Comparison of ENCODE assay signal across 26 cellular contexts in the genomic region with DNA sequence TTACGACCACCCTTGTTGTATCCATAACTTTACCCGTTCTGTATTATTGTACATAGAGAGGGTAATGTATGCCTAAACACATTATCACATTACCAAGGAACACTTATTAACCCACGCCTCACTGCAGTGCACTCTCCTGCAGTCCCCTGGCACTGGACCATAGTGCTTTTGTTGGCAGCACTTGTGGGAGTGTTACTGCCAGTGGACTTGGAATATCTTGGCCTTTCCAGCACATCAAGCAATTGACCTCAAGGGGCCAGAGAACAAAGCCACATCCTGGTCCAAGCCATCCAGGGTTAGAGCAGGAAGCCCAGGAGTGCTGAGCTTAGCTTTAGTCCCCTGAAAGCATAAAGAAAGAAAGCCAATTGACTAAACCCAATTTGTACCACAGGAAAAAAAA.
"Had no signal": no experiment of that assay in that cellular context is flagged by ENCODE, and none has a peak within 500 bp of the region (broad histone marks: within the 10 kb centered on the region; RNA-seq: fewer than 3 reads in every experiment).

No MANE protein-coding gene starts in this region.

- H3K27ac ChIP-seq: esophagus squamous epithelium, hepatocyte, ovary, transverse colon, VCaP had no signal

- H3K9me3 Mint-ChIP-seq: endodermal cell had no signal

- H3K36me3 Mint-ChIP-seq: activated naive CD8-positive, alpha-beta T cell; natural killer cell treated with Interleukin-12 subunit alpha and Interleukin-12 subunit beta and Interleukin-15 and Interleukin-18, amount 100 ng/mL, for 72 hours had no signal

- H3K27me3 Mint-ChIP-seq: activated naive CD8-positive, alpha-beta T cell; dendritic cell treated with granulocyte-macrophage colony-stimulating factor and Interleukin-4, amounts not matched to agents 40 ng/mL and 50 ng/mL, for 4 days; natural killer cell treated with Interleukin-12 subunit alpha and Interleukin-12 subunit beta and Interleukin-15 and Interleukin-18, amount 100 ng/mL, for 72 hours; progenitor cell of endocrine pancreas had no signal

- H3K4me1 ChIP-seq: esophagus squamous epithelium, transverse colon had no signal

- H2AFZ ChIP-seq: hepatocyte had no signal

- H3K4me2 ChIP-seq: hepatocyte had no signal

- H3K79me2 ChIP-seq: hepatocyte had no signal

- H3K4me3 Mint-ChIP-seq: activated naive CD8-positive, alpha-beta T cell; dendritic cell treated with granulocyte-macrophage colony-stimulating factor and Interleukin-4, amounts not matched to agents 40 ng/mL and 50 ng/mL, for 4 days; endodermal cell; natural killer cell treated with Interleukin-12 subunit alpha and Interleukin-12 subunit beta and Interleukin-15 and Interleukin-18, amount 100 ng/mL, for 72 hours had no signal

- H3K36me3 ChIP-seq: esophagus squamous epithelium, ovary, transverse colon had no signal

- H3K27me3 ChIP-seq: esophagus squamous epithelium, hepatocyte, ovary, transverse colon had no signal

- H3K9me3 ChIP-seq: esophagus squamous epithelium, mucosa of descending colon, ovary, transverse colon had no signal

- H3K27ac Mint-ChIP-seq: activated naive CD8-positive, alpha-beta T cell; dendritic cell treated with granulocyte-macrophage colony-stimulating factor and Interleukin-4, amounts not matched to agents 40 ng/mL and 50 ng/mL, for 4 days; endodermal cell; natural killer cell treated with Interleukin-12 subunit alpha and Interleukin-12 subunit beta and Interleukin-15 and Interleukin-18, amount 100 ng/mL, for 72 hours; progenitor cell of endocrine pancreas had no signal

- H3K4me3 ChIP-seq: esophagus squamous epithelium, hepatocyte, mucosa of descending colon, ovary, transverse colon had no signal

- FAIRE-seq: kidney, TTC549, urothelium cell line had no signal

- DNase-seq: activated CD4-positive, alpha-beta T cell treated with anti-CD3 and anti-CD28 coated beads for 48 hours; activated CD4-positive, alpha-beta T cell treated with anti-CD3 and anti-CD28 coated beads, Interleukin-2, amount 50 U/mL, for 48 hours; activated CD8-positive, alpha-beta memory T cell treated with anti-CD3 and anti-CD28 coated beads for 24 hours; activated effector memory CD4-positive, alpha-beta T cell treated with Interleukin-2 at 50 U/mL for 16 hours; activated naive CD4-positive, alpha-beta T cell treated with Interleukin-2 at 50 U/mL for 16 hours; central memory CD4-positive, alpha-beta T cell; endodermal cell; esophagus squamous epithelium; foreskin melanocyte; glutamatergic neuron; kidney; mucosa of descending colon; retina; stimulated activated CD4-positive, alpha-beta T cell treated with anti-CD3 and anti-CD28 coated beads, Interleukin-2, amount 100 ng/mL, for 48 hours; stimulated activated naive CD4-positive, alpha-beta T cell treated with Interleukin-2 at 50 U/mL for 16 hours; T-helper 1 cell; transverse colon had no signal
